ENCODE assay signal across 8 cellular contexts in genomic region chr7:26194764-26195163, GRCh38. TPM values are rescaled to one million over a fixed set of nuclear protein-coding genes. Genes with fewer than 3 reads are reported as not detected.
A peak's percentile ranks its signal among the peaks of the same experiment; 100 is the strongest.
DNase-seq lines count a peak whose midpoint lies in the region; ATAC-seq and TF ChIP-seq lines count a peak whose summit lies in the region.
"Not testable (repeated sequence)": the region's sequence is repeated elsewhere in the genome, so short reads cannot be mapped to it uniquely, and the experiment has no call there.

No MANE protein-coding gene starts in this region.

- POLR2A ChIA-PET in naive thymus-derived CD8-positive, alpha-beta T cell (lab: Charles Lee): interaction anchor here (0.5 to 9.8 kb wide), 14 partner anchors 7 to 150 kb away, joined by 3 to 184 read pairs (median 5); partner anchors contain the start of gene NFE2L3

- TF ChIP-seq CTCF in CD14-positive monocyte (IDR thresholded peaks at IDR 0.05); HFFc6 (IDR thresholded peaks at IDR 0.05); endothelial cell (IDR thresholded peaks at IDR 0.05; ENCODE audit: unreplicated experiment): not testable (repeated sequence)

- H3K4me1 Mint-ChIP-seq in CD14-positive monocyte (peaks cover 54% of the 10 kb centered on the region), HFFc6 (ENCODE audit: low read depth) (peaks cover 67% of the 10 kb centered on the region), T-helper 17 cell (peaks cover 69% of the 10 kb centered on the region), endothelial cell (ENCODE audit: unreplicated experiment) (peaks cover 67% of the 10 kb centered on the region)
- peaks cover 69% of the 10 kb centered on the region for H3K4me1 Mint-ChIP-seq in activated T-cell treated with anti-CD3 and anti-CD28 coated beads, Interleukin-2, amount 50 U/mL, for 4 hours (ENCODE audit: low read depth)
- H3K4me1 Mint-ChIP-seq in activated naive CD8-positive, alpha-beta T cell treated with anti-CD3 and anti-CD28 coated beads, Interleukin-2, amount 50 U/mL, for 24 hours: peaks cover 82% of the 10 kb centered on the region
- peaks cover 45 to 78% (median 74%) of the 10 kb centered on the region in 4 donors for H3K4me1 Mint-ChIP-seq in naive thymus-derived CD8-positive, alpha-beta T cell
- H3K4me1 Mint-ChIP-seq in stimulated activated naive B cell treated with anti-CD40 and anti-IgM and Interleukin-4, amounts not matched to agents 10 μg/mL and 1 μg/mL and 100 μg/mL, for 72 hours: peaks cover 45 to 75% of the 10 kb centered on the region in 2 donors

- H3K27ac Mint-ChIP-seq in CD14-positive monocyte (peak overlapping the region in 4 of 7 donors; percentile 23 to 57 (median 50)), HFFc6 (peak overlapping the region; percentile 79), T-helper 17 cell (peak overlapping the region; percentile 99)
- H3K27ac Mint-ChIP-seq in activated naive CD8-positive, alpha-beta T cell treated with anti-CD3 and anti-CD28 coated beads, Interleukin-2, amount 50 U/mL, for 24 hours: peak overlapping the region; percentile 100
- not testable (repeated sequence) for H3K27ac Mint-ChIP-seq in endothelial cell (ENCODE audit: unreplicated experiment)
- peak overlapping the region in 9 of 10 donors; percentile 50 to 93 (median 88) for H3K27ac Mint-ChIP-seq in naive thymus-derived CD8-positive, alpha-beta T cell
- H3K27ac Mint-ChIP-seq in stimulated activated naive B cell treated with anti-CD40 and anti-IgM and Interleukin-4, amounts not matched to agents 10 μg/mL and 1 μg/mL and 100 μg/mL, for 72 hours: peak overlapping the region; percentile 92

- not testable (repeated sequence) for H3K4me3 Mint-ChIP-seq in CD14-positive monocyte
- H3K4me3 Mint-ChIP-seq in HFFc6 (peak overlapping the region; percentile 60; the same call in 1 of the 2 replicates), T-helper 17 cell (peak overlapping the region; percentile 89), endothelial cell (ENCODE audit: unreplicated experiment) (peak overlapping the region; percentile 84)
- H3K4me3 Mint-ChIP-seq in activated T-cell treated with anti-CD3 and anti-CD28 coated beads, Interleukin-2, amount 50 U/mL, for 4 hours: peak overlapping the region; percentile 73
- H3K4me3 Mint-ChIP-seq in activated naive CD8-positive, alpha-beta T cell treated with anti-CD3 and anti-CD28 coated beads, Interleukin-2, amount 50 U/mL, for 24 hours: peak overlapping the region; percentile 99
- peak overlapping the region; percentile 11 to 99 (median 82) for H3K4me3 Mint-ChIP-seq in naive thymus-derived CD8-positive, alpha-beta T cell
- H3K4me3 Mint-ChIP-seq in stimulated activated naive B cell treated with anti-CD40 and anti-IgM and Interleukin-4, amounts not matched to agents 10 μg/mL and 1 μg/mL and 100 μg/mL, for 72 hours: peak overlapping the region; percentile 70 to 74

- not testable (repeated sequence) for H3K9me3 ChIP-seq in T-helper 17 cell (ENCODE audit: control insufficient read depth, low read length, poor library complexity, severe bottlenecking)

- H3K36me3 Mint-ChIP-seq in CD14-positive monocyte (peaks cover 82 to 86% of the 10 kb centered on the region in 2 donors), HFFc6 (ENCODE audit: low read depth) (peaks cover 88% of the 10 kb centered on the region), T-helper 17 cell (ENCODE audit: low read depth) (peaks cover 22% of the 10 kb centered on the region), endothelial cell (ENCODE audit: low read depth, unreplicated experiment) (peaks cover 88% of the 10 kb centered on the region)
- peaks cover 89% of the 10 kb centered on the region for H3K36me3 Mint-ChIP-seq in activated T-cell treated with anti-CD3 and anti-CD28 coated beads, Interleukin-2, amount 50 U/mL, for 4 hours (ENCODE audit: insufficient read depth)
- peaks cover 97% of the 10 kb centered on the region for H3K36me3 Mint-ChIP-seq in activated naive CD8-positive, alpha-beta T cell treated with anti-CD3 and anti-CD28 coated beads, Interleukin-2, amount 50 U/mL, for 24 hours (ENCODE audit: low read depth)
- peaks cover 56 to 97% (median 74%) of the 10 kb centered on the region in 3 donors for H3K36me3 Mint-ChIP-seq in naive thymus-derived CD8-positive, alpha-beta T cell
- peaks cover 83 to 85% of the 10 kb centered on the region in 2 donors for H3K36me3 Mint-ChIP-seq in stimulated activated naive B cell treated with anti-CD40 and anti-IgM and Interleukin-4, amounts not matched to agents 10 μg/mL and 1 μg/mL and 100 μg/mL, for 72 hours

- not testable (repeated sequence) for H3K9me3 Mint-ChIP-seq in CD14-positive monocyte; HFFc6; activated T-cell treated with anti-CD3 and anti-CD28 coated beads, Interleukin-2, amount 50 U/mL, for 4 hours; activated naive CD8-positive, alpha-beta T cell treated with anti-CD3 and anti-CD28 coated beads, Interleukin-2, amount 50 U/mL, for 24 hours; endothelial cell (ENCODE audit: unreplicated experiment); naive thymus-derived CD8-positive, alpha-beta T cell; stimulated activated naive B cell treated with anti-CD40 and anti-IgM and Interleukin-4, amounts not matched to agents 10 μg/mL and 1 μg/mL and 100 μg/mL, for 72 hours

- intact Hi-C loops in CD14-positive monocyte (cut with micrococcal nuclease): loop anchor here (5.0 to 10.0 kb wide), 6 partner anchors 37 to 302 kb away; no protein-coding TSS in a partner anchor

- not testable (repeated sequence) for H3K27me3 Mint-ChIP-seq in CD14-positive monocyte (ENCODE audit: low read depth in 3 of 3); T-helper 17 cell; activated T-cell treated with anti-CD3 and anti-CD28 coated beads, Interleukin-2, amount 50 U/mL, for 4 hours (ENCODE audit: low read depth); activated naive CD8-positive, alpha-beta T cell treated with anti-CD3 and anti-CD28 coated beads, Interleukin-2, amount 50 U/mL, for 24 hours; naive thymus-derived CD8-positive, alpha-beta T cell; stimulated activated naive B cell treated with anti-CD40 and anti-IgM and Interleukin-4, amounts not matched to agents 10 μg/mL and 1 μg/mL and 100 μg/mL, for 72 hours
- H3K27me3 Mint-ChIP-seq in HFFc6 (ENCODE audit: insufficient read depth) (peaks cover 22% of the 10 kb centered on the region), endothelial cell (ENCODE audit: unreplicated experiment) (peaks cover 22% of the 10 kb centered on the region)

- DNase-seq in CD14-positive monocyte (ENCODE audit: low spot score); HFFc6; T-helper 17 cell; activated T-cell treated with anti-CD3 and anti-CD28 coated beads, Interleukin-2, amount 50 U/mL, for 4 hours; activated naive CD8-positive, alpha-beta T cell treated with anti-CD3 and anti-CD28 coated beads, Interleukin-2, amount 50 U/mL, for 24 hours; endothelial cell (ENCODE audit: low spot score); naive thymus-derived CD8-positive, alpha-beta T cell; stimulated activated naive B cell treated with anti-CD40 and anti-IgM and Interleukin-4, amounts not matched to agents 10 μg/mL and 1 μg/mL and 100 μg/mL, for 72 hours: not testable (repeated sequence)

- ATAC-seq in T-helper 17 cell; activated T-cell treated with anti-CD3 and anti-CD28 coated beads, Interleukin-2, amount 50 U/mL, for 4 hours; activated naive CD8-positive, alpha-beta T cell treated with anti-CD3 and anti-CD28 coated beads, Interleukin-2, amount 50 U/mL, for 24 hours; stimulated activated naive B cell treated with anti-CD40 and anti-IgM and Interleukin-4, amounts not matched to agents 10 μg/mL and 1 μg/mL and 100 μg/mL, for 72 hours (replicated peaks): not testable (repeated sequence)
- ATAC-seq in naive thymus-derived CD8-positive, alpha-beta T cell: peak in 1 of 2 donors; percentile 2

RNA-seq across cellular contexts. Expression of gene HNRNPA2B1, which starts 5.8 kb away (rescaled TPM):
- polyA plus RNA-seq in CD14-positive monocyte: 100 to 1,000 TPM; 269 to 391 TPM
- 100 to 1,000 TPM; 403 to 643 (median 565) TPM for total RNA-seq in HFFc6 (2021; fragmentation: NEBNext Ultra II Directional; extraction: Animal tissue kit (Norgen Biotek cat#: 25700))
- total RNA-seq in T-helper 17 cell (100 to 1,000 TPM; 392 to 399 TPM), endothelial cell (ENCODE audit: unreplicated experiment) (623 TPM)
- 100 to 1,000 TPM; 912 to 975 (median 924) TPM for total RNA-seq in activated T-cell treated with anti-CD3 and anti-CD28 coated beads, Interleukin-2, amount 50 U/mL, for 4 hours
- total RNA-seq in naive thymus-derived CD8-positive, alpha-beta T cell: 100 to 1,000 TPM; 504 to 555 TPM
- 100 to 1,000 TPM; 506 to 789 (median 577) TPM for polyA plus RNA-seq in naive thymus-derived CD8-positive, alpha-beta T cell

RNA-seq across cellular contexts. Expression of gene CBX3, which starts 6.8 kb away (rescaled TPM):
- 10 to 100 TPM; 63.7 to 78.1 TPM for polyA plus RNA-seq in CD14-positive monocyte
- 100 to 1,000 TPM; 115 to 150 (median 140) TPM for total RNA-seq in HFFc6 (2021; fragmentation: NEBNext Ultra II Directional; extraction: Animal tissue kit (Norgen Biotek cat#: 25700))
- total RNA-seq in T-helper 17 cell (100 to 1,000 TPM in 1 of 2 donors, 10 to 100 TPM in 1; 98.3 to 102 TPM), endothelial cell (ENCODE audit: unreplicated experiment) (146 TPM)
- 100 to 1,000 TPM; 246 to 278 (median 267) TPM for total RNA-seq in activated T-cell treated with anti-CD3 and anti-CD28 coated beads, Interleukin-2, amount 50 U/mL, for 4 hours
- 100 to 1,000 TPM; 197 to 205 TPM for total RNA-seq in naive thymus-derived CD8-positive, alpha-beta T cell
- polyA plus RNA-seq in naive thymus-derived CD8-positive, alpha-beta T cell: 100 to 1,000 TPM; 105 to 114 (median 113) TPM

RNA-seq across cellular contexts. Expression of gene NFE2L3, which starts 42.8 kb away (rescaled TPM):
- polyA plus RNA-seq in CD14-positive monocyte: 10 to 100 TPM; 10.6 to 17.2 TPM
- total RNA-seq in HFFc6 (2021; fragmentation: NEBNext Ultra II Directional; extraction: Animal tissue kit (Norgen Biotek cat#: 25700)): 1 to 10 TPM; 2.3 to 6.5 (median 2.7) TPM
- 1 to 10 TPM; 3.9 to 4.3 TPM for total RNA-seq in T-helper 17 cell
- 10 to 100 TPM; 34.1 to 53.7 (median 46.5) TPM for total RNA-seq in activated T-cell treated with anti-CD3 and anti-CD28 coated beads, Interleukin-2, amount 50 U/mL, for 4 hours
- 2.8 TPM for total RNA-seq in endothelial cell (ENCODE audit: unreplicated experiment)
- total RNA-seq in naive thymus-derived CD8-positive, alpha-beta T cell: 1 to 10 TPM; 2.1 to 3.6 TPM
- 1 to 10 TPM; 1.4 to 4.3 (median 2.9) TPM for polyA plus RNA-seq in naive thymus-derived CD8-positive, alpha-beta T cell
